7 cellular contexts compared by ENCODE assay signal in the genomic region with DNA sequence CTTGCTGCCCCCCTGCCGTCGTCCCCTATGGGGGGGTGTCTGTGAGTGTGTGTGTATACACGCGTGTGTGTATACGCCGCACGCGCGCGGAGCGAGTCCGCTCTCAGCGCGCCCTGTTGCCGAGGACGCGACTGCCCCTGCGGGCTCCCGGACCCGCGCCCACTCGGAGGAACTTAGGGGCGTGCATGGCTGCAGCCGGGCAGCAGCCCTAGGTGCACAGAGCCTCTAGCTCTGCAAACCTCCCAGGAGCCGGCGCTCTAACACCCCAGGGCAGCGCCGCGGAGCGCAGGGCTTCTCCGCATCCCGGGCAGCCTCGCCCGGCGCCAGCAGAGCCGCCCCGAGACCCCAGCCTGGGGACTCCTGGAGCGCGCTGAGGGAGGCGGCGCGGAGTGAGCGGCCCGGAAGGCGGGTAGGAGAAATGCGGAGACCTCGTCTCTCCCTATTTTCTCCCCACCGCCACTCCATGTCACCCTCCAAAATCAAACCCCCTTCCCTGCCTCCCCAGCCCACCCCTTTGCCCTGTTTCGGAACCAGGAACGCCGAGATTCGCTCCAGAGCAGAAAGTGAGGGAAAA. TPM values are rescaled to one million over a fixed set of nuclear protein-coding genes. Genes with fewer than 3 reads are reported as not detected.
DNase-seq lines count a peak whose midpoint lies in the region; ATAC-seq and TF ChIP-seq lines count a peak whose summit lies in the region.

No MANE protein-coding gene starts in this region.

- peak overlapping the region; percentile 82 for H3K9ac ChIP-seq in OCI-LY3 (ENCODE audit: low read length)

- H3K9me3 ChIP-seq in HEK293 (ENCODE audit: control insufficient read depth, insufficient read depth, low read depth, low read length) (no peaks in the 10 kb centered on the region; the same call in 1 of the 2 replicates), OCI-LY3 (ENCODE audit: insufficient read depth, low read length) (peaks cover 2% of the 10 kb centered on the region; the same call in 1 of the 2 replicates), adrenal gland (replicated peaks in 1 of 3) (no peaks in the 10 kb centered on the region), right atrium auricular region (peaks cover 0 to 4% of the 10 kb centered on the region in 2 donors), prostate gland (no peaks in the 10 kb centered on the region)

- 0 to 3% (median 2%) methylated on average over 19 to 52 of the region's 52 CpGs for WGBS in adrenal gland, 4 donors
- WGBS in prostate gland, result under 1% methylated on average over 52 of the region's 52 CpGs

- DNase-seq in adrenal gland, result peak in 4 of 7 donors; percentile 23 to 34 (median 31)
- DNase-seq in right atrium auricular region (ENCODE audit: low spot score), result no peak
- no peak for DNase-seq in prostate gland (ENCODE audit: low spot score)

- POLR2A ChIA-PET in HEK293 (lab: Yijun Ruan, JAX), result interaction anchor here (0.6 to 1.5 kb wide), 5 partner anchors 25 to 1859 kb away, joined by 3 to 5 read pairs (median 4); no protein-coding TSS in a partner anchor

- H3K79me2 ChIP-seq in OCI-LY3 (ENCODE audit: low read length), result no peaks in the 10 kb centered on the region; the same call in 1 of the 2 replicates

- H3K4me2 ChIP-seq in OCI-LY3 (ENCODE audit: low read length), result peak overlapping the region; percentile 91

- TF ChIP-seq POLR2A in adrenal gland (IDR thresholded peaks at IDR 0.05) (no peak), prostate gland (IDR thresholded peaks at IDR 0.05) (no peak)

- 0 out of 2 replicates have a peak, but pooled peaks cover 3% of the 10 kb centered on the region for H4K20me1 ChIP-seq in OCI-LY3 (ENCODE audit: insufficient read depth, low read length)

- no peak for ATAC-seq in GM21737 (IDR thresholded peaks at IDR 0.05; ENCODE audit: unreplicated experiment)

- peak overlapping the region; percentile 73 for H2AFZ ChIP-seq in OCI-LY3 (ENCODE audit: low read depth, low read length)

- H3K4me3 ChIP-seq in GM08714 (ENCODE audit: low read length) (peak overlapping the region; percentile 84), HEK293 (ENCODE audit: low read depth, low read length) (peak overlapping the region; percentile 72), OCI-LY3 (ENCODE audit: low read length) (peak overlapping the region; percentile 79), adrenal gland (peak overlapping the region; percentile 3 to 86 (median 52)), right atrium auricular region (peak overlapping the region; percentile 61 to 80), prostate gland (peak overlapping the region; percentile 83 to 88)

- 0 out of 2 replicates have a peak, but pooled peaks cover under 1% of the 10 kb centered on the region for H3K27me3 ChIP-seq in OCI-LY3 (ENCODE audit: low read depth, low read length)
- no peaks in the 10 kb centered on the region for H3K27me3 ChIP-seq in adrenal gland
- H3K27me3 ChIP-seq in right atrium auricular region, result peaks cover 0 to 5% of the 10 kb centered on the region in 2 donors
- no peaks in the 10 kb centered on the region for H3K27me3 ChIP-seq in prostate gland (replicated peaks; ENCODE audit: insufficient read depth)

- intact Hi-C loops in adrenal gland (cut with DNase I) (loop anchor here in 1 of 2 donors (10.0 kb wide), 1 partner anchor 84 kb away; no protein-coding TSS in a partner anchor), prostate gland (cut with DNase I) (loop anchor here (2.0 to 5.0 kb wide), 4 partner anchors 36 to 106 kb away; no protein-coding TSS in a partner anchor)

- H3K27ac ChIP-seq in HEK293 (ENCODE audit: extremely low read depth, low read depth, low read length), result peak overlapping the region; percentile 68; the same call in 1 of the 2 replicates
- peak overlapping the region; percentile 36 for H3K27ac ChIP-seq in OCI-LY3 (ENCODE audit: low read length)
- peak overlapping the region in 4 of 5 donors; percentile 44 to 86 (median 64) for H3K27ac ChIP-seq in adrenal gland
- H3K27ac ChIP-seq in right atrium auricular region, result peak overlapping the region; percentile 82 to 87
- peak overlapping the region; percentile 88 to 95 for H3K27ac ChIP-seq in prostate gland

- TF ChIP-seq CTCF in HEK293 (tag by site-specific recombination; IDR thresholded peaks at IDR 0.05) (peak; percentile 71), OCI-LY3 (IDR thresholded peaks at IDR 0.05; ENCODE audit: low read depth, low read length) (0 out of 2 replicates have a peak, but pooled peaks have one; percentile 5), adrenal gland (IDR thresholded peaks at IDR 0.05) (no peak), right atrium auricular region (IDR thresholded peaks at IDR 0.05) (no peak), prostate gland (IDR thresholded peaks at IDR 0.05) (no peak)

- H3K4me1 ChIP-seq in HEK293 (ENCODE audit: control insufficient read depth, insufficient read depth, low read length), result 0 out of 2 replicates have a peak, but pooled peaks cover 2% of the 10 kb centered on the region
- peaks cover 8% of the 10 kb centered on the region for H3K4me1 ChIP-seq in OCI-LY3 (ENCODE audit: low read length)
- H3K4me1 ChIP-seq in adrenal gland (replicated peaks in 1 of 2), result peaks cover 0 to 30% of the 10 kb centered on the region in 2 donors
- H3K4me1 ChIP-seq in right atrium auricular region, result peaks cover 0 to 28% of the 10 kb centered on the region in 2 donors
- H3K4me1 ChIP-seq in prostate gland (replicated peaks), result peaks cover 27% of the 10 kb centered on the region

- peaks cover 0 to 20% of the 10 kb centered on the region in 2 experiments; a peak in 1 of 3 replicates for H3K36me3 ChIP-seq in HEK293 (ENCODE audit: control insufficient read depth in 2 of 2, insufficient read depth in 1 of 2, low read length in 2 of 2)
- H3K36me3 ChIP-seq in OCI-LY3 (replicated peaks; ENCODE audit: low read depth, low read length), result peaks cover 24% of the 10 kb centered on the region
- peaks cover 0 to 10% of the 10 kb centered on the region in 2 donors for H3K36me3 ChIP-seq in adrenal gland (replicated peaks in 1 of 2)
- peaks cover 10% of the 10 kb centered on the region for H3K36me3 ChIP-seq in right atrium auricular region
- H3K36me3 ChIP-seq in prostate gland, result no peaks in the 10 kb centered on the region

- CTCF ChIA-PET in HEK293 (lab: Yijun Ruan, JAX), result interaction anchor here (0.5 to 1.4 kb wide), 3 partner anchors 11 to 343 kb away, joined by 3 read pairs; no protein-coding TSS in a partner anchor

TF ChIP-seq in HEK293, 187 proteins besides CTCF, POLR2A, EP300 and RAD21 (continues in another document):
- TF ChIP-seq, protein P1, sequence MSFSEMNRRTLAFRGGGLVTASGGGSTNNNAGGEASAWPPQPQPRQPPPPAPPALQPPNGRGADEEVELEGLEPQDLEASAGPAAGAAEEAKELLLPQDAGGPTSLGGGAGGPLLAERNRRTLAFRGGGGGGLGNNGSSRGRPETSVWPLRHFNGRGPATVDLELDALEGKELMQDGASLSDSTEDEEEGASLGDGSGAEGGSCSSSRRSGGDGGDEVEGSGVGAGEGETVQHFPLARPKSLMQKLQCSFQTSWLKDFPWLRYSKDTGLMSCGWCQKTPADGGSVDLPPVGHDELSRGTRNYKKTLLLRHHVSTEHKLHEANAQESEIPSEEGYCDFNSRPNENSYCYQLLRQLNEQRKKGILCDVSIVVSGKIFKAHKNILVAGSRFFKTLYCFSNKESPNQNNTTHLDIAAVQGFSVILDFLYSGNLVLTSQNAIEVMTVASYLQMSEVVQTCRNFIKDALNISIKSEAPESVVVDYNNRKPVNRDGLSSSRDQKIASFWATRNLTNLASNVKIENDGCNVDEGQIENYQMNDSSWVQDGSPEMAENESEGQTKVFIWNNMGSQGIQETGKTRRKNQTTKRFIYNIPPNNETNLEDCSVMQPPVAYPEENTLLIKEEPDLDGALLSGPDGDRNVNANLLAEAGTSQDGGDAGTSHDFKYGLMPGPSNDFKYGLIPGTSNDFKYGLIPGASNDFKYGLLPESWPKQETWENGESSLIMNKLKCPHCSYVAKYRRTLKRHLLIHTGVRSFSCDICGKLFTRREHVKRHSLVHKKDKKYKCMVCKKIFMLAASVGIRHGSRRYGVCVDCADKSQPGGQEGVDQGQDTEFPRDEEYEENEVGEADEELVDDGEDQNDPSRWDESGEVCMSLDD (tag by site-specific recombination; IDR thresholded peaks at IDR 0.05), result no peak
- no peak for TF ChIP-seq ZNF211 (tag by site-specific recombination; IDR thresholded peaks at IDR 0.05; ENCODE audit: low read depth)
- TF ChIP-seq, protein P2, sequence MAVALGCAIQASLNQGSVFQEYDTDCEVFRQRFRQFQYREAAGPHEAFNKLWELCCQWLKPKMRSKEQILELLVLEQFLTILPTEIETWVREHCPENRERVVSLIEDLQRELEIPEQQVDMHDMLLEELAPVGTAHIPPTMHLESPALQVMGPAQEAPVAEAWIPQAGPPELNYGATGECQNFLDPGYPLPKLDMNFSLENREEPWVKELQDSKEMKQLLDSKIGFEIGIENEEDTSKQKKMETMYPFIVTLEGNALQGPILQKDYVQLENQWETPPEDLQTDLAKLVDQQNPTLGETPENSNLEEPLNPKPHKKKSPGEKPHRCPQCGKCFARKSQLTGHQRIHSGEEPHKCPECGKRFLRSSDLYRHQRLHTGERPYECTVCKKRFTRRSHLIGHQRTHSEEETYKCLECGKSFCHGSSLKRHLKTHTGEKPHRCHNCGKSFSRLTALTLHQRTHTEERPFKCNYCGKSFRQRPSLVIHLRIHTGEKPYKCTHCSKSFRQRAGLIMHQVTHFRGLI (tag by site-specific recombination; IDR thresholded peaks at IDR 0.05), result no peak
- no peak for TF ChIP-seq ZNF24 (tag by site-specific recombination; IDR thresholded peaks at IDR 0.05)
- no peak for TF ChIP-seq ZNF175 (tag by site-specific recombination; IDR thresholded peaks at IDR 0.05)
- TF ChIP-seq ZFP41 (tag by site-specific recombination; IDR thresholded peaks at IDR 0.05; ENCODE audit: borderline replicate concordance), result no peak
- TF ChIP-seq ZNF654 (tag by site-specific recombination; IDR thresholded peaks at IDR 0.05; ENCODE audit: low read depth), result no peak
- TF ChIP-seq ZNF214 (tag by site-specific recombination; IDR thresholded peaks at IDR 0.05; ENCODE audit: borderline replicate concordance), result no peak
- no peak for TF ChIP-seq SP3 (tag by site-specific recombination; IDR thresholded peaks at IDR 0.05)
- no peak for TF ChIP-seq ZNF132 (tag by site-specific recombination; IDR thresholded peaks at IDR 0.05; ENCODE audit: borderline replicate concordance)

RNA-seq across cellular contexts. Expression of gene ITPKB, which starts 0.6 kb away (rescaled TPM):
- total RNA-seq in adrenal gland, result 10 to 100 TPM in 7 of 8 donors, 1 to 10 TPM in 1; 8.3 to 22.7 (median 14.6) TPM
- polyA plus RNA-seq in adrenal gland, result 1 to 10 TPM; 3.0 to 8.3 (median 3.6) TPM
- total RNA-seq in right atrium auricular region, result 10 to 100 TPM; 10.8 to 11.0 TPM
- 10 to 100 TPM; 47.5 to 49.2 TPM for total RNA-seq in prostate gland

Comparison
In these comparisons a context has a peak if more than half of its experiments do, and no peak if none do; other contexts are left out.
1. H3K27ac ChIP-seq: peak in every context shown above with its lines; median percentile 92 in prostate gland; 84 in right atrium auricular region; 68 in HEK293; 64 in adrenal gland; 36 in OCI-LY3.
2. CTCF ChIP-seq: peak in HEK293 (single experiment) and OCI-LY3 (single experiment); none in adrenal gland (0 of 6), right atrium auricular region (0 of 2) and prostate gland (0 of 4).
3. DNase-seq: peak in adrenal gland (4 of 7); none in right atrium auricular region (single experiment) and prostate gland (single experiment).
4. Peak in every context shown above with its lines, with median percentiles within 50 percentile points of each other: H3K4me3 ChIP-seq.